19 cellular contexts compared by ENCODE assay signal in the genomic region with DNA sequence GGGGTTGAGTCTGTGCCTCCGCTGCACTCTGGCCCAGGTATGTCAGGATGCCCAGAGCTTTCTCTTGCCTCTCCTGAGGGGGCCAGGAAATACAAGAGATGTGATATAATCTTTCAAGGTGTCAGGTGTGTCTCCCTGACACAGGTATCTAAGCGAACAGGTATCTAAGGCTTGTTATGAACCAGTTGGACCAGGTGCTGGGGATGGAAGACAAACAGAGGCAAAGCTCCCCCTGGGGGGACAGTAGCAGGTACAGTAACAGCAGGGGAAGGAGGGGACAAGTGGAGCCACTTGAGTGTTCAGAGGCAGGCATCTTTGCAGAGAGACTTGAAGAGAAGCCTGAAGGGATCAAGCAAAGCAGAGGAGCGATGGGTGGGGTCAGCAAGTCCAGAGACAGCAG. TPM values are rescaled to one million over a fixed set of nuclear protein-coding genes. Genes with fewer than 3 reads are reported as not detected.
DNase-seq lines count a peak whose midpoint lies in the region; TF ChIP-seq lines count a peak whose summit lies in the region.
"Had no signal": no experiment of that assay in that cellular context is flagged by ENCODE, and none has a peak within 500 bp of the region (broad histone marks: within the 10 kb centered on the region; RNA-seq: fewer than 3 reads in every experiment).

No MANE protein-coding gene starts in this region.

- TF ChIP-seq CTCF in RWPE1 (conservative IDR thresholded peaks at IDR 0.05; ENCODE audit: low read depth) (no peak), endothelial cell (IDR thresholded peaks at IDR 0.05; ENCODE audit: unreplicated experiment) (no peak), type B pancreatic cell (conservative IDR thresholded peaks at IDR 0.05) (no peak), MM.1S (IDR thresholded peaks at IDR 0.05; ENCODE audit: low read length) (no peak)

- no peaks in the 10 kb centered on the region for H3K27me3 ChIP-seq in MM.1S (replicated peaks; ENCODE audit: insufficient read depth, low read length)
- H3K27me3 ChIP-seq: breast epithelium, stomach, uterus had no signal

- POLR2A ChIA-PET in RWPE1 (lab: Yijun Ruan, JAX; ENCODE audit: low non-redundant PET): no interaction called here

- peak overlapping the region; percentile 19 for H3K4me3 Mint-ChIP-seq in activated naive CD4-positive, alpha-beta T cell treated with anti-CD3 and anti-CD28 coated beads, Interleukin-2, amount 10 ng/mL, durations not matched to agents 7 days and 5 days
- peak overlapping the region; percentile 31 for H3K4me3 Mint-ChIP-seq in endothelial cell (ENCODE audit: unreplicated experiment)
- peak overlapping the region; percentile 81 for H3K4me3 Mint-ChIP-seq in type B pancreatic cell

- no peak overlapping the region for H3K4me3 ChIP-seq in MM.1S (ENCODE audit: low read length)
- H3K4me3 ChIP-seq: breast epithelium, prostate gland, stomach, uterus had no signal

- peaks cover 8% of the 10 kb centered on the region; the same call in 1 of the 2 replicates for H3K36me3 ChIP-seq in MM.1S (replicated peaks; ENCODE audit: insufficient read depth, low read length)
- H3K36me3 ChIP-seq: breast epithelium, uterus had no signal

- peaks cover 10% of the 10 kb centered on the region; the same call in 1 of the 2 replicates for H3K4me1 ChIP-seq in MM.1S (ENCODE audit: low read length)

- peaks cover 25% of the 10 kb centered on the region for H3F3A ChIP-seq in MM.1S (ENCODE audit: insufficient read depth, low read length)

- no peaks in the 10 kb centered on the region for H3K9me3 ChIP-seq in MM.1S (replicated peaks; ENCODE audit: insufficient read depth, low read length)
- H3K9me3 ChIP-seq: breast epithelium, prostate gland, stomach, uterus had no signal

- peaks cover 64% of the 10 kb centered on the region for H3K4me1 Mint-ChIP-seq in activated naive CD4-positive, alpha-beta T cell treated with anti-CD3 and anti-CD28 coated beads, Interleukin-2, amount 10 ng/mL, durations not matched to agents 7 days and 5 days
- H3K4me1 Mint-ChIP-seq in endothelial cell (ENCODE audit: unreplicated experiment) (peaks cover 21% of the 10 kb centered on the region), type B pancreatic cell (ENCODE audit: unreplicated experiment) (peaks cover 17% of the 10 kb centered on the region)

- H3K27ac ChIP-seq in RWPE1: peak overlapping the region; percentile 97
- H3K27ac ChIP-seq in MM.1S (ENCODE audit: low read length): no peak overlapping the region
- H3K27ac ChIP-seq: breast epithelium, prostate gland, stomach, uterus had no signal

- no peaks in the 10 kb centered on the region for H3K27me3 Mint-ChIP-seq in activated naive CD4-positive, alpha-beta T cell treated with anti-CD3 and anti-CD28 coated beads, Interleukin-2, amount 10 ng/mL, durations not matched to agents 7 days and 5 days
- H3K27me3 Mint-ChIP-seq in endothelial cell (ENCODE audit: unreplicated experiment) (peaks cover 21% of the 10 kb centered on the region), type B pancreatic cell (no peaks in the 10 kb centered on the region)

- H3K79me2 ChIP-seq in MM.1S (ENCODE audit: low read length): peaks cover 30% of the 10 kb centered on the region

- DNase-seq in activated naive CD4-positive, alpha-beta T cell treated with anti-CD3 and anti-CD28 coated beads, Interleukin-2, amount 10 ng/mL, durations not matched to agents 7 days and 5 days: no peak
- DNase-seq in activated naive CD4-positive, alpha-beta T cell treated with anti-CD3 and anti-CD28 coated beads, Interleukin-2, amount 50 U/mL, for 16 hours: no peak
- no peak for DNase-seq in RWPE1 (ENCODE audit: low spot score)
- no peak for DNase-seq in endothelial cell (ENCODE audit: low spot score)
- no peak for DNase-seq in type B pancreatic cell (ENCODE audit: extremely low spot score, unreplicated experiment)
- no peak for DNase-seq in MM.1S
- DNase-seq in D341Med (ENCODE audit: low spot score): no peak
- DNase-seq in NCI-H446 (lab: John Stamatoyannopoulos, UW): no peak
- DNase-seq: activated CD4-positive, alpha-beta T cell treated with anti-CD3 and anti-CD28 coated beads, Interleukin-2, amount 50 U/mL, for 1 hour; activated effector memory CD4-positive, alpha-beta T cell treated with anti-CD3 and anti-CD28 coated beads, Interleukin-2, amount 50 U/mL, for 16 hours; hypothalamus; KBM-7; left cardiac atrium; NCI-H1105; stimulated activated CD4-positive, alpha-beta T cell treated with anti-CD3 and anti-CD28 coated beads, Interleukin-12 subunit alpha, Interleukin-12 subunit beta, amount 100 ng/mL, for 4 hours; stomach; uterus had no signal

- H2AFZ ChIP-seq in MM.1S (ENCODE audit: low read length): no peak overlapping the region

- no peaks in the 10 kb centered on the region for H4K20me1 ChIP-seq in MM.1S (ENCODE audit: insufficient read depth, low read length)

- H3K9me3 Mint-ChIP-seq in activated naive CD4-positive, alpha-beta T cell treated with anti-CD3 and anti-CD28 coated beads, Interleukin-2, amount 10 ng/mL, durations not matched to agents 7 days and 5 days: no peaks in the 10 kb centered on the region
- H3K9me3 Mint-ChIP-seq in endothelial cell (ENCODE audit: unreplicated experiment) (no peaks in the 10 kb centered on the region), type B pancreatic cell (no peaks in the 10 kb centered on the region)

- H3K36me3 Mint-ChIP-seq in activated naive CD4-positive, alpha-beta T cell treated with anti-CD3 and anti-CD28 coated beads, Interleukin-2, amount 10 ng/mL, durations not matched to agents 7 days and 5 days: peaks cover 43% of the 10 kb centered on the region
- H3K36me3 Mint-ChIP-seq in endothelial cell (ENCODE audit: low read depth, unreplicated experiment) (peaks cover 21% of the 10 kb centered on the region), type B pancreatic cell (peaks cover 17% of the 10 kb centered on the region)

- no peak overlapping the region for H3K27ac Mint-ChIP-seq in activated naive CD4-positive, alpha-beta T cell treated with anti-CD3 and anti-CD28 coated beads, Interleukin-2, amount 10 ng/mL, durations not matched to agents 7 days and 5 days
- no peak overlapping the region for H3K27ac Mint-ChIP-seq in endothelial cell (ENCODE audit: unreplicated experiment)
- peak overlapping the region; percentile 92 for H3K27ac Mint-ChIP-seq in type B pancreatic cell

- no peak overlapping the region for H3K9ac ChIP-seq in MM.1S (ENCODE audit: low read length)

- CTCF ChIA-PET in activated naive CD4-positive, alpha-beta T cell treated with anti-CD3 and anti-CD28 coated beads, Interleukin-2, amount 10 ng/mL, durations not matched to agents 7 days and 5 days (lab: Charles Lee): no interaction called here
- CTCF ChIA-PET in RWPE1 (lab: Yijun Ruan, JAX): interaction anchor here (1.7 kb wide), 1 partner anchor 45 kb away, joined by 3 read pairs; no protein-coding TSS in a partner anchor

- no peaks in the 10 kb centered on the region for H3K9me2 ChIP-seq in MM.1S (replicated peaks; ENCODE audit: insufficient read depth, low read length)

- no peak overlapping the region for H3K4me2 ChIP-seq in MM.1S (ENCODE audit: low read depth, low read length)

RNA-seq across cellular contexts. Expression of a gene that starts 2.6 kb away (rescaled TPM):
- total RNA-seq in endothelial cell (ENCODE audit: unreplicated experiment) (3.4 TPM), type B pancreatic cell (ENCODE audit: low replicate concordance) (6.6 and 7.5 TPM in 2 replicates)

RNA-seq across cellular contexts. Expression of a gene that starts 16.0 kb away (rescaled TPM):
- total RNA-seq in endothelial cell (ENCODE audit: unreplicated experiment) (2.6 TPM), type B pancreatic cell (ENCODE audit: low replicate concordance) (24.2 and 42.1 TPM in 2 replicates)

RNA-seq across cellular contexts. Expression of a gene that starts 19.4 kb away (rescaled TPM):
- 62.2 TPM for total RNA-seq in endothelial cell (ENCODE audit: unreplicated experiment)
- total RNA-seq in type B pancreatic cell (ENCODE audit: low replicate concordance): 55.4 and 72.9 TPM in 2 replicates

RNA-seq across cellular contexts. Expression of a gene that starts 32.4 kb away (rescaled TPM):
- total RNA-seq in endothelial cell (ENCODE audit: unreplicated experiment) (203 TPM), type B pancreatic cell (ENCODE audit: low replicate concordance) (73.3 and 86.7 TPM in 2 replicates)

RNA-seq across cellular contexts. Expression of a gene that starts 34.2 kb away (rescaled TPM):
- 27.8 TPM for total RNA-seq in endothelial cell (ENCODE audit: unreplicated experiment)
- 39.3 and 41.9 TPM in 2 replicates for total RNA-seq in type B pancreatic cell (ENCODE audit: low replicate concordance)

Comparison
In these comparisons a context has a peak if more than half of its experiments do, and no peak if none do; other contexts are left out.
1. H3K4me3 Mint-ChIP-seq: peak in every context shown above with its lines; median percentile 81 in type B pancreatic cell; 31 in endothelial cell; 19 in activated naive CD4-positive, alpha-beta T cell treated with anti-CD3 and anti-CD28 coated beads, Interleukin-2, amount 10 ng/mL, durations not matched to agents 7 days and 5 days.